15 cellular contexts compared by ENCODE assay signal in genomic region chr2:207155516-207155915, GRCh38. TPM values are rescaled to one million over a fixed set of nuclear protein-coding genes. Genes with fewer than 3 reads are reported as not detected.
DNase-seq lines count a peak whose midpoint lies in the region; ATAC-seq, FAIRE-seq and TF ChIP-seq lines count a peak whose summit lies in the region.
"Had no signal": no experiment of that assay in that cellular context is flagged by ENCODE, and none has a peak within 500 bp of the region (broad histone marks: within the 10 kb centered on the region; RNA-seq: fewer than 3 reads in every experiment).

No MANE protein-coding gene starts in this region.

- no peaks in the 10 kb centered on the region for H3K27me3 ChIP-seq in GM12878 (replicated peaks in 1 of 2; ENCODE audit: control insufficient read depth in 2 of 2, insufficient read depth in 2 of 2, low read length in 1 of 2)
- H3K27me3 ChIP-seq in muscle layer of duodenum (ENCODE audit: low read depth, low read length) = no peaks in the 10 kb centered on the region
- H3K27me3 ChIP-seq: breast epithelium had no signal

- no peak overlapping the region for H2AFZ ChIP-seq in GM12878 (ENCODE audit: control insufficient read depth, low read depth, low read length)

- peaks cover 59% of the 10 kb centered on the region for H3K79me2 ChIP-seq in GM12878 (ENCODE audit: control insufficient read depth, insufficient read depth, low read length)

- H3K36me3 ChIP-seq in GM12878 (ENCODE audit: control insufficient read depth in 2 of 2, insufficient read depth in 2 of 2, low read length in 1 of 2) = no peaks in the 10 kb centered on the region
- H3K36me3 ChIP-seq in muscle layer of duodenum (ENCODE audit: control insufficient read depth in 1 of 2, insufficient read depth in 2 of 2, low read length in 2 of 2) = no peaks in the 10 kb centered on the region
- H3K36me3 ChIP-seq: breast epithelium had no signal

- BruUV-seq in GM12878 (replicated peaks; lab: Mats Ljungman, UMichigan) = no TSS peak

- H3K9me3 Mint-ChIP-seq in activated naive CD8-positive, alpha-beta T cell (ENCODE audit: low read depth) = no peaks in the 10 kb centered on the region
- no peaks in the 10 kb centered on the region for H3K9me3 Mint-ChIP-seq in activated naive CD8-positive, alpha-beta T cell treated with anti-CD3 and anti-CD28 coated beads for 36 hours
- H3K9me3 Mint-ChIP-seq: stimulated activated naive CD8-positive, alpha-beta T cell treated with anti-CD3 and anti-CD28 coated beads, Interleukin-15, Interleukin-2, amounts not matched to agents 100 ng/mL and 50 ng/mL, for 24 hours had no signal

- POLR2A ChIA-PET in GM12878 (lab: Charles Lee) = interaction anchor here (1.5 to 5.5 kb wide), 3 partner anchors 10 to 21 kb away, joined by 4 to 46 read pairs (median 20); partner anchors contain the start of gene KLF7

- peak overlapping the region; percentile 68 for H3K27ac Mint-ChIP-seq in activated naive CD8-positive, alpha-beta T cell
- H3K27ac Mint-ChIP-seq in activated naive CD8-positive, alpha-beta T cell treated with anti-CD3 and anti-CD28 coated beads for 36 hours = no peak overlapping the region
- H3K27ac Mint-ChIP-seq: stimulated activated naive CD8-positive, alpha-beta T cell treated with anti-CD3 and anti-CD28 coated beads, Interleukin-15, Interleukin-2, amounts not matched to agents 100 ng/mL and 50 ng/mL, for 24 hours had no signal

- H3K27me3 Mint-ChIP-seq in activated naive CD8-positive, alpha-beta T cell = no peaks in the 10 kb centered on the region
- H3K27me3 Mint-ChIP-seq in activated naive CD8-positive, alpha-beta T cell treated with anti-CD3 and anti-CD28 coated beads for 36 hours = no peaks in the 10 kb centered on the region
- H3K27me3 Mint-ChIP-seq: stimulated activated naive CD8-positive, alpha-beta T cell treated with anti-CD3 and anti-CD28 coated beads, Interleukin-15, Interleukin-2, amounts not matched to agents 100 ng/mL and 50 ng/mL, for 24 hours had no signal

- peaks cover 15% of the 10 kb centered on the region for H3K36me3 Mint-ChIP-seq in activated naive CD8-positive, alpha-beta T cell
- H3K36me3 Mint-ChIP-seq in activated naive CD8-positive, alpha-beta T cell treated with anti-CD3 and anti-CD28 coated beads for 36 hours = peaks cover 15% of the 10 kb centered on the region

- no peaks in the 10 kb centered on the region for H4K20me1 ChIP-seq in GM12878 (ENCODE audit: control insufficient read depth, insufficient read depth)

- CTCF ChIA-PET in GM12878 (lab: Yijun Ruan, JAX) = interaction anchor here (0.9 to 6.5 kb wide), 7 partner anchors 9 to 318 kb away, joined by 3 to 36 read pairs (median 4); partner anchors contain the start of gene KLF7

- H3K4me1 Mint-ChIP-seq in activated naive CD8-positive, alpha-beta T cell (ENCODE audit: low read depth) = peaks cover 95% of the 10 kb centered on the region
- peaks cover 87% of the 10 kb centered on the region for H3K4me1 Mint-ChIP-seq in activated naive CD8-positive, alpha-beta T cell treated with anti-CD3 and anti-CD28 coated beads for 36 hours

- DNase-seq in activated naive CD8-positive, alpha-beta T cell treated with anti-CD3 and anti-CD28 coated beads for 36 hours = no peak
- DNase-seq in GM12878 (ENCODE audit: low read depth, low spot score) (no peak), substantia nigra (lab: John Stamatoyannopoulos, UW) (no peak), COLO668 (lab: John Stamatoyannopoulos, UW; ENCODE audit: unreplicated experiment) (no peak), NCI-H748 treated with DMSO at 0.1 percent for 48 hours (lab: John Stamatoyannopoulos, UW) (no peak)
- DNase-seq: ACHN, Caco-2, NCI-H2171 treated with DMSO at 0.1 percent for 48 hours, psoas muscle had no signal

- TF ChIP-seq EP300 in GM12878 (IDR thresholded peaks at IDR 0.05; ENCODE audit: borderline replicate concordance in 1 of 2, control insufficient read depth in 1 of 2, low read depth in 2 of 2, low read length in 2 of 2) = no peak

- in situ Hi-C loops in GM12878 (cut with MboI) = no loop called here

- H3K4me1 ChIP-seq in GM12878 (ENCODE audit: control insufficient read depth, insufficient read depth, low read length) = peaks cover 29% of the 10 kb centered on the region
- peaks cover 21 to 77% of the 10 kb centered on the region in 2 donors for H3K4me1 ChIP-seq in muscle layer of duodenum (ENCODE audit: control insufficient read depth in 1 of 2, insufficient read depth in 2 of 2, low read length in 2 of 2)
- H3K4me1 ChIP-seq: Caco-2 had no signal

- TF ChIP-seq POLR2A in GM12878 (IDR thresholded peaks at IDR 0.05; ENCODE audit: low read depth, low read length) = no peak

- 32% methylated on average over 3 of the region's 3 CpGs for WGBS in GM12878 (ENCODE audit: insufficient coverage, insufficient replicate concordance, low lambda C conversion rate, missing lambda C conversion rate)

- no peak overlapping the region for H3K4me2 ChIP-seq in GM12878 (ENCODE audit: control insufficient read depth, insufficient read depth)

- SMC1A ChIA-PET in GM12878 (lab: Charles Lee; ENCODE audit: uncharacterized antibody, unreplicated experiment) = interaction anchor here (1.0 to 7.2 kb wide), 6 partner anchors 8 to 130 kb away, joined by 3 to 61 read pairs (median 4); partner anchors contain the start of gene KLF7

- intact Hi-C loops in GM12878 (cut with micrococcal nuclease; ENCODE audit: unreplicated experiment) = no loop called here

- H3K4me3 Mint-ChIP-seq in activated naive CD8-positive, alpha-beta T cell = peak overlapping the region; percentile 22
- no peak overlapping the region for H3K4me3 Mint-ChIP-seq in activated naive CD8-positive, alpha-beta T cell treated with anti-CD3 and anti-CD28 coated beads for 36 hours
- H3K4me3 Mint-ChIP-seq: stimulated activated naive CD8-positive, alpha-beta T cell treated with anti-CD3 and anti-CD28 coated beads, Interleukin-15, Interleukin-2, amounts not matched to agents 100 ng/mL and 50 ng/mL, for 24 hours had no signal

- FAIRE-seq in GM12878 (lab: Jason Lieb, UNC) = no peak
- FAIRE-seq: GM12891 had no signal

- H3K9ac ChIP-seq in GM12878 (ENCODE audit: control insufficient read depth, insufficient read depth, low read length) = no peak overlapping the region

- H3K4me3 ChIP-seq in GM12878 = no peak overlapping the region
- no peak overlapping the region for H3K4me3 ChIP-seq in muscle layer of duodenum (ENCODE audit: low read depth in 1 of 2, low read length in 2 of 2)
- H3K4me3 ChIP-seq: breast epithelium, psoas muscle had no signal

- RAD21 ChIA-PET in GM12878 (lab: Charles Lee; ENCODE audit: unreplicated experiment) = interaction anchor here (0.6 to 2.6 kb wide), 4 partner anchors 12 to 182 kb away, joined by 3 to 22 read pairs (median 4); no protein-coding TSS in a partner anchor

- TF ChIP-seq CTCF in GM12878 (IDR thresholded peaks at IDR 0.05 in 2 of 3, conservative IDR thresholded peaks at IDR 0.05 in 1 of 3; ENCODE audit: control insufficient read depth in 2 of 3, extremely low read depth in 1 of 3, insufficient read depth in 1 of 3, low read depth in 3 of 3, low read length in 3 of 3) = no peak

- H3K9me3 ChIP-seq in GM12878 (replicated peaks; ENCODE audit: control insufficient read depth, insufficient read depth, low read length) = no peaks in the 10 kb centered on the region
- no peaks in the 10 kb centered on the region for H3K9me3 ChIP-seq in muscle layer of duodenum (ENCODE audit: control insufficient read depth in 1 of 2, low read length in 2 of 2)
- H3K9me3 ChIP-seq: breast epithelium, Caco-2, psoas muscle had no signal

- peak; percentile 20; the same call in 2 of the 3 replicates for ATAC-seq in GM12878
- no peak for ATAC-seq in GM21526 (IDR thresholded peaks at IDR 0.05; ENCODE audit: low FRiP score, unreplicated experiment)
- ATAC-seq: psoas muscle had no signal

- TF ChIP-seq RAD21 in GM12878 (IDR thresholded peaks at IDR 0.05; ENCODE audit: insufficient read depth, low read depth, low read length) = no peak

- H3K27ac ChIP-seq in GM12878 (ENCODE audit: control insufficient read depth, insufficient read depth) (no peak overlapping the region), muscle layer of duodenum (ENCODE audit: low read length) (peak overlapping the region; percentile 12), substantia nigra (ENCODE audit: low read depth, low read length, poor library complexity, severe bottlenecking) (peak overlapping the region; percentile 54)
- H3K27ac ChIP-seq: psoas muscle had no signal

TF ChIP-seq in GM12878, 131 proteins besides CTCF, POLR2A, EP300 and RAD21:
- TF ChIP-seq ZNF24 (IDR thresholded peaks at IDR 0.05) (peak; percentile 53; the same call in 1 of the 2 replicates), SIN3A (IDR thresholded peaks at IDR 0.05; ENCODE audit: low read depth, low read length) (no peak)

RNA-seq across cellular contexts. Expression of gene KLF7, which starts 10.2 kb away (rescaled TPM):
- total RNA-seq in activated naive CD8-positive, alpha-beta T cell treated with anti-CD3 and anti-CD28 coated beads for 36 hours = 10 to 100 TPM in 1 of 2 experiments, 1 to 10 TPM in 1; 8.2 to 10.1 TPM
- total RNA-seq in GM12878 (2013; cell fraction: nucleolus; rRNA removed) = 51.2 and 57.3 TPM in 2 replicates
- total RNA-seq in GM12878 (2014; rRNA removed) (8.1 and 10.8 TPM in 2 replicates), GM12878 (2014; rRNA removed; fragmentation: Illumina TruSeq; extraction: Trizol) (7.6 and 8.1 TPM in 2 replicates), GM12878 (2021) (20.6 and 24.8 TPM in 2 replicates)
- polyA plus RNA-seq in GM12878 (2011; ENCODE audit: low read depth) = 6.5 TPM
- polyA plus RNA-seq in GM12878 (2011; rRNA removed) (4.7 and 6.4 TPM in 2 replicates), GM12878 (2014; fragmentation: Illumina TruSeq; extraction: Trizol) (13.3 and 20.5 TPM in 2 replicates), GM12878 (2014; fragmentation: Nextera tagmentation; extraction: Ambion mirVana) (1 to 10 TPM; 2.4 to 3.3 TPM), GM12878 (2014; rRNA removed) (9.4 and 10.7 TPM in 2 replicates), GM12878 (2016; fragmentation: Nextera tagmentation; extraction: Ambion mirVana) (10 to 100 TPM in 1 of 2 experiments, 1 to 10 TPM in 1; 5.6 to 10.2 TPM)
- polyA plus RNA-seq in GM12878 (2011; cell fraction: cytosol; rRNA removed) = 5.4 and 5.7 TPM in 2 replicates
- polyA plus RNA-seq in GM12878 (2011; cell fraction: nucleus; rRNA removed) = 11.2 and 11.5 TPM in 2 replicates
- 6.8 and 7.9 TPM in 2 replicates for polyA plus RNA-seq in GM12878 (2012)
- 8.9 and 12.7 TPM in 2 replicates for polyA minus RNA-seq in GM12878 (2011; rRNA and poly(A)+ RNA removed)
- polyA minus RNA-seq in GM12878 (2011; cell fraction: cytosol; rRNA and poly(A)+ RNA removed) = 1.7 and 3.4 TPM in 2 replicates
- 7.1 and 10.4 TPM in 2 replicates for polyA minus RNA-seq in GM12878 (2011; cell fraction: nucleus; rRNA and poly(A)+ RNA removed)
